ENCODE assay signal across 21 cellular contexts in genomic region chr15:75606026-75606425, GRCh38. TPM values are rescaled to one million over a fixed set of nuclear protein-coding genes. Genes with fewer than 3 reads are reported as not detected.
DNase-seq lines count a peak whose midpoint lies in the region; ATAC-seq, FAIRE-seq and TF ChIP-seq lines count a peak whose summit lies in the region.
"Had no signal": no experiment of that assay in that cellular context is flagged by ENCODE, and none has a peak within 500 bp of the region (broad histone marks: within the 10 kb centered on the region; RNA-seq: fewer than 3 reads in every experiment).

No MANE protein-coding gene starts in this region.

- H3K9me1 ChIP-seq in K562 (ENCODE audit: control insufficient read depth, insufficient read depth, low read length) = no peaks in the 10 kb centered on the region

- no peak overlapping the region for H3K4me2 ChIP-seq in K562 (ENCODE audit: insufficient read depth, low read length)
- H3K4me2 ChIP-seq: SK-N-SH had no signal

- no peak for DNase-seq in activated naive CD4-positive, alpha-beta T cell treated with anti-CD3 and anti-CD28 coated beads for 36 hours
- no peak for DNase-seq in activated naive CD4-positive, alpha-beta T cell treated with Interleukin-2 at 50 U/mL for 16 hours
- DNase-seq in Peyer's patch (no peak), K562 (ENCODE audit: extremely low read depth in 1 of 4, low spot score in 3 of 4) (no peak), spleen (no peak), H4 (ENCODE audit: low spot score) (no peak)
- DNase-seq in stimulated activated naive B cell treated with anti-CD40 and anti-IgM and Interleukin-4, amounts not matched to agents 10 μg/mL and 1 μg/mL and 100 μg/mL, for 72 hours = no peak
- DNase-seq: activated CD4-positive, alpha-beta T cell treated with anti-CD3 and anti-CD28 coated beads for 48 hours; aorta; Caco-2; endodermal cell; Karpas-422; left ventricle myocardium inferior; NCI-H1048; NCI-H2029 treated with DMSO at 0.1 percent for 48 hours; NCI-H446 treated with DMSO at 0.1 percent for 48 hours; SK-N-SH; stimulated activated CD4-positive, alpha-beta T cell treated with anti-CD3 and anti-CD28 coated beads, Interleukin-15, amount 100 ng/mL, for 24 hours; tibial artery had no signal

- H3K4me3 Mint-ChIP-seq in activated naive CD4-positive, alpha-beta T cell treated with anti-CD3 and anti-CD28 coated beads for 36 hours = no peak overlapping the region
- no peak overlapping the region for H3K4me3 Mint-ChIP-seq in stimulated activated naive B cell treated with anti-CD40 and anti-IgM and Interleukin-4, amounts not matched to agents 10 μg/mL and 1 μg/mL and 100 μg/mL, for 72 hours
- H3K4me3 Mint-ChIP-seq: endodermal cell had no signal

- no peaks in the 10 kb centered on the region for H3K27me3 Mint-ChIP-seq in activated naive CD4-positive, alpha-beta T cell treated with anti-CD3 and anti-CD28 coated beads for 36 hours (ENCODE audit: low read depth)
- H3K27me3 Mint-ChIP-seq in stimulated activated naive B cell treated with anti-CD40 and anti-IgM and Interleukin-4, amounts not matched to agents 10 μg/mL and 1 μg/mL and 100 μg/mL, for 72 hours = no peaks in the 10 kb centered on the region

- no peaks in the 10 kb centered on the region for H3K79me2 ChIP-seq in K562 (ENCODE audit: control insufficient read depth, insufficient read depth, low read length)

- no peaks in the 10 kb centered on the region for H3K27me3 ChIP-seq in Peyer's patch
- no peaks in the 10 kb centered on the region for H3K27me3 ChIP-seq in K562 (ENCODE audit: control insufficient read depth in 2 of 2, insufficient read depth in 2 of 2, low read length in 2 of 2)
- no peaks in the 10 kb centered on the region for H3K27me3 ChIP-seq in spleen (replicated peaks in 1 of 7)
- H3K27me3 ChIP-seq: tibial artery had no signal

- no peak overlapping the region for H2AFZ ChIP-seq in K562 (ENCODE audit: low read depth, low read length)

- H3K36me3 ChIP-seq in Peyer's patch (peaks cover 0 to 71% (median 0%) of the 10 kb centered on the region in 3 donors), K562 (ENCODE audit: control insufficient read depth, insufficient read depth, low read length) (peaks cover 73% of the 10 kb centered on the region), spleen (peaks cover under 1 to 100% (median 64%) of the 10 kb centered on the region in 6 donors)

- H3K9me3 ChIP-seq in Peyer's patch = no peaks in the 10 kb centered on the region
- H3K9me3 ChIP-seq in K562 (replicated peaks; ENCODE audit: control insufficient read depth, insufficient read depth, low read depth, low read length) = no peaks in the 10 kb centered on the region
- H3K9me3 ChIP-seq in spleen = no peaks in the 10 kb centered on the region
- H3K9me3 ChIP-seq: Caco-2, left ventricle myocardium inferior, SK-N-SH, tibial artery had no signal

- peak overlapping the region in 3 of 4 donors; percentile 14 to 43 (median 42) for H3K27ac ChIP-seq in Peyer's patch
- H3K27ac ChIP-seq in K562 (ENCODE audit: extremely low read depth, low read depth, low read length) = no peak overlapping the region; the same call in 2 of the 3 replicates
- peak overlapping the region in 6 of 8 donors; percentile 31 to 81 (median 49) for H3K27ac ChIP-seq in spleen
- H3K27ac ChIP-seq: left ventricle myocardium inferior, tibial artery had no signal

- TF ChIP-seq EP300 in K562 (IDR thresholded peaks at IDR 0.05; ENCODE audit: low read length) = no peak

- in situ Hi-C loops in K562 (cut with MboI) = no loop called here

- BruUV-seq in K562 (replicated peaks; lab: Mats Ljungman, UMichigan) = no TSS peak

- TF ChIP-seq POLR2A in Peyer's patch (IDR thresholded peaks at IDR 0.05) (no peak), K562 (conservative IDR thresholded peaks at IDR 0.05) (no peak), spleen (IDR thresholded peaks at IDR 0.05) (no peak)

- TF ChIP-seq RAD21 in K562 (CRISPR knock-in tag; conservative IDR thresholded peaks at IDR 0.05 in 1 of 2, IDR thresholded peaks at IDR 0.05 in 1 of 2) = no peak

- intact Hi-C loops in activated naive CD4-positive, alpha-beta T cell treated with anti-CD3 and anti-CD28 coated beads for 36 hours (cut with micrococcal nuclease) = no loop called here
- intact Hi-C loops in K562 (cut with micrococcal nuclease) (no loop called here), spleen (cut with DNase I; ENCODE audit: low total_unique reads) (no loop called here)

- no peaks in the 10 kb centered on the region for H4K20me1 ChIP-seq in K562 (replicated peaks; ENCODE audit: control insufficient read depth, insufficient read depth, low read length)

- no peak for FAIRE-seq in K562 (lab: Jason Lieb, UNC)
- FAIRE-seq: TTC549 had no signal

- POLR2A ChIA-PET in K562 (lab: Yijun Ruan, JAX) = interaction anchor here (0.8 kb wide), 1 partner anchor 9 kb away, joined by 5 read pairs; no protein-coding TSS in a partner anchor

- peaks cover 0 to 4% (median 2%) of the 10 kb centered on the region in 4 donors for H3K4me1 ChIP-seq in Peyer's patch
- peaks cover 5 to 17% of the 10 kb centered on the region in 2 experiments; a peak in 3 of 5 replicates for H3K4me1 ChIP-seq in K562 (replicated peaks in 1 of 2; ENCODE audit: control insufficient read depth in 2 of 2, insufficient read depth in 2 of 2, low read length in 2 of 2)
- H3K4me1 ChIP-seq in spleen = peaks cover 0 to 34% (median 16%) of the 10 kb centered on the region in 6 donors
- H3K4me1 ChIP-seq: Caco-2, left ventricle myocardium inferior, tibial artery had no signal

- H3K36me3 Mint-ChIP-seq in activated naive CD4-positive, alpha-beta T cell treated with anti-CD3 and anti-CD28 coated beads for 36 hours (ENCODE audit: low read depth) = peaks cover 58% of the 10 kb centered on the region
- peaks cover 46 to 55% of the 10 kb centered on the region in 2 donors for H3K36me3 Mint-ChIP-seq in stimulated activated naive B cell treated with anti-CD40 and anti-IgM and Interleukin-4, amounts not matched to agents 10 μg/mL and 1 μg/mL and 100 μg/mL, for 72 hours

- peaks cover 43% of the 10 kb centered on the region for H3K4me1 Mint-ChIP-seq in activated naive CD4-positive, alpha-beta T cell treated with anti-CD3 and anti-CD28 coated beads for 36 hours (ENCODE audit: low read depth)
- H3K4me1 Mint-ChIP-seq in stimulated activated naive B cell treated with anti-CD40 and anti-IgM and Interleukin-4, amounts not matched to agents 10 μg/mL and 1 μg/mL and 100 μg/mL, for 72 hours = no peaks in the 10 kb centered on the region
- H3K4me1 Mint-ChIP-seq: endodermal cell had no signal

- H3K4me3 ChIP-seq in Peyer's patch (no peak overlapping the region), K562 (no peak overlapping the region), spleen (no peak overlapping the region)
- H3K4me3 ChIP-seq: left ventricle myocardium inferior, tibial artery had no signal

- TF ChIP-seq CTCF in Peyer's patch (IDR thresholded peaks at IDR 0.05) (no peak), K562 (IDR thresholded peaks at IDR 0.05 in 2 of 3, conservative IDR thresholded peaks at IDR 0.05 in 1 of 3; ENCODE audit: insufficient read depth in 2 of 3, low read depth in 1 of 3, low read length in 3 of 3) (no peak), spleen (IDR thresholded peaks at IDR 0.05 in 8 of 11, conservative IDR thresholded peaks at IDR 0.05 in 3 of 11) (no peak)

- CTCF ChIA-PET in activated naive CD4-positive, alpha-beta T cell treated with anti-CD3 and anti-CD28 coated beads for 36 hours (lab: Charles Lee) = interaction anchor here (2.1 kb wide), 1 partner anchor 8 kb away, joined by 10 read pairs; no protein-coding TSS in a partner anchor
- CTCF ChIA-PET in K562 (lab: Yijun Ruan, JAX; ENCODE audit: low intra/inter-chr PET ratio) = no interaction called here

- H3K9ac ChIP-seq in K562 (ENCODE audit: insufficient read depth in 1 of 2, low read depth in 2 of 2, low read length in 2 of 2) = no peak overlapping the region
- H3K9ac ChIP-seq: SK-N-SH had no signal

- no peaks in the 10 kb centered on the region for H3K9me3 Mint-ChIP-seq in activated naive CD4-positive, alpha-beta T cell treated with anti-CD3 and anti-CD28 coated beads for 36 hours
- no peaks in the 10 kb centered on the region for H3K9me3 Mint-ChIP-seq in stimulated activated naive B cell treated with anti-CD40 and anti-IgM and Interleukin-4, amounts not matched to agents 10 μg/mL and 1 μg/mL and 100 μg/mL, for 72 hours
- H3K9me3 Mint-ChIP-seq: endodermal cell had no signal

- WGBS in K562 (ENCODE audit: insufficient coverage, low coverage, missing lambda C conversion rate) = 80% methylated on average over 6 of the region's 8 CpGs
- 89 to 97% (median 92%) methylated on average over 8 of the region's 8 CpGs for WGBS in spleen, 5 donors

- H3K27ac Mint-ChIP-seq in activated naive CD4-positive, alpha-beta T cell treated with anti-CD3 and anti-CD28 coated beads for 36 hours = peak overlapping the region; percentile 79
- no peak overlapping the region for H3K27ac Mint-ChIP-seq in stimulated activated naive B cell treated with anti-CD40 and anti-IgM and Interleukin-4, amounts not matched to agents 10 μg/mL and 1 μg/mL and 100 μg/mL, for 72 hours
- H3K27ac Mint-ChIP-seq: endodermal cell had no signal

- ATAC-seq in K562 = no peak
- ATAC-seq in stimulated activated naive B cell treated with anti-CD40 and anti-IgM and Interleukin-4, amounts not matched to agents 10 μg/mL and 1 μg/mL and 100 μg/mL, for 72 hours (replicated peaks) = no peak
- no peak for ATAC-seq in HG03135 (IDR thresholded peaks at IDR 0.05; ENCODE audit: unreplicated experiment)

RNA-seq across cellular contexts. Expression of gene SNUPN, which starts 19.5 kb away (rescaled TPM):
- 10 to 100 TPM; 28.5 to 33.1 TPM for total RNA-seq in activated naive CD4-positive, alpha-beta T cell treated with anti-CD3 and anti-CD28 coated beads for 36 hours
- total RNA-seq in Peyer's patch = 10 to 100 TPM; 11.5 to 32.2 (median 17.4) TPM
- 34.5 and 36.5 TPM in 2 replicates for total RNA-seq in K562 (2011; cell fraction: chromatin; rRNA removed; ENCODE audit: low replicate concordance)
- total RNA-seq in K562 (2011; cell fraction: nucleolus; rRNA removed) = 19.9 and 23.8 TPM in 2 replicates
- total RNA-seq in K562 (2011; cell fraction: nucleoplasm; rRNA removed) = 23.1 and 26.6 TPM in 2 replicates
- total RNA-seq in K562 (2014; rRNA removed) = 32.2 and 33.0 TPM in 2 replicates
- 39.5 and 41.6 TPM in 2 replicates for total RNA-seq in K562 (2014; rRNA removed; fragmentation: Illumina TruSeq; extraction: Trizol)
- 36.9 and 40.0 TPM in 2 replicates for total RNA-seq in K562 (2015; rRNA removed; fragmentation: Illumina TruSeq; extraction: Trizol)
- 36.6 and 38.3 TPM in 2 replicates for total RNA-seq in K562 (2021)
- polyA plus RNA-seq in K562 (2011; rRNA removed) = 29.7 and 38.4 TPM in 2 replicates
- 17.4 and 23.6 TPM in 2 replicates for polyA plus RNA-seq in K562 (2011; cell fraction: cytosol; rRNA removed)
- polyA plus RNA-seq in K562 (2011; cell fraction: nucleus; rRNA removed) = 17.4 and 19.5 TPM in 2 replicates
- polyA plus RNA-seq in K562 (2012) = 29.0 and 35.1 TPM in 2 replicates
- polyA plus RNA-seq in K562 (2014; fragmentation: Illumina TruSeq; extraction: Trizol) = 40.9 and 45.0 TPM in 2 replicates
- 10 to 100 TPM; 69.3 to 78.3 TPM for polyA plus RNA-seq in K562 (2014; fragmentation: Nextera tagmentation; extraction: Ambion mirVana)
- polyA plus RNA-seq in K562 (2014; rRNA removed) = 38.0 and 42.5 TPM in 2 replicates
- polyA minus RNA-seq in K562 (2011; rRNA and poly(A)+ RNA removed) = 35.1 and 36.0 TPM in 2 replicates
- polyA minus RNA-seq in K562 (2011; cell fraction: cytosol; rRNA and poly(A)+ RNA removed) = 16.3 and 20.6 TPM in 2 replicates
- polyA minus RNA-seq in K562 (2011; cell fraction: nucleus; rRNA and poly(A)+ RNA removed) = 10.6 and 18.4 TPM in 2 replicates
- total RNA-seq in spleen = 10 to 100 TPM; 16.9 to 26.3 (median 22.8) TPM
- polyA plus RNA-seq in spleen = 10 to 100 TPM; 16.8 to 24.7 (median 21.3) TPM
- 33.7 and 51.0 TPM in 2 replicates for total RNA-seq in H4 (2014; rRNA removed; shearing (Covaris generic))

RNA-seq across cellular contexts. Expression of gene PTPN9, which starts 26.9 kb away (rescaled TPM):
- 10 to 100 TPM in 1 of 2 experiments, 1 to 10 TPM in 1; 9.5 to 10.1 TPM for total RNA-seq in activated naive CD4-positive, alpha-beta T cell treated with anti-CD3 and anti-CD28 coated beads for 36 hours
- total RNA-seq in Peyer's patch (10 to 100 TPM; 17.3 to 33.0 (median 28.5) TPM), K562 (2014; rRNA removed) (7.4 and 14.4 TPM in 2 replicates), K562 (2014; rRNA removed; fragmentation: Illumina TruSeq; extraction: Trizol) (14.2 and 16.6 TPM in 2 replicates), K562 (2015; rRNA removed; fragmentation: Illumina TruSeq; extraction: Trizol) (15.4 and 16.5 TPM in 2 replicates), K562 (2021) (17.1 and 20.4 TPM in 2 replicates), spleen (10 to 100 TPM; 19.1 to 32.5 (median 24.9) TPM)
- total RNA-seq in K562 (2011; cell fraction: chromatin; rRNA removed; ENCODE audit: low replicate concordance) = 24.8 and 25.7 TPM in 2 replicates
- total RNA-seq in K562 (2011; cell fraction: nucleolus; rRNA removed) = 11.2 and 13.5 TPM in 2 replicates
- 19.7 and 25.1 TPM in 2 replicates for total RNA-seq in K562 (2011; cell fraction: nucleoplasm; rRNA removed)
- polyA plus RNA-seq in K562 (2011; rRNA removed) (22.3 and 24.0 TPM in 2 replicates), K562 (2014; fragmentation: Illumina TruSeq; extraction: Trizol) (17.7 and 19.7 TPM in 2 replicates), K562 (2014; fragmentation: Nextera tagmentation; extraction: Ambion mirVana) (1 to 10 TPM; 5.0 to 6.3 TPM), K562 (2014; rRNA removed) (11.3 and 12.4 TPM in 2 replicates), spleen (1 to 10 TPM; 4.6 to 9.5 (median 7.9) TPM)
- 31.5 and 33.8 TPM in 2 replicates for polyA plus RNA-seq in K562 (2011; cell fraction: cytosol; rRNA removed)
- 11.1 and 14.2 TPM in 2 replicates for polyA plus RNA-seq in K562 (2011; cell fraction: nucleus; rRNA removed)
- 15.8 and 27.6 TPM in 2 replicates for polyA plus RNA-seq in K562 (2012)
- polyA minus RNA-seq in K562 (2011; rRNA and poly(A)+ RNA removed) = 35.0 and 36.0 TPM in 2 replicates
- 12.7 and 14.1 TPM in 2 replicates for polyA minus RNA-seq in K562 (2011; cell fraction: cytosol; rRNA and poly(A)+ RNA removed)
- polyA minus RNA-seq in K562 (2011; cell fraction: nucleus; rRNA and poly(A)+ RNA removed) = 3.4 and 8.6 TPM in 2 replicates
- 13.4 and 21.0 TPM in 2 replicates for total RNA-seq in H4 (2014; rRNA removed; shearing (Covaris generic))

RNA-seq across cellular contexts. Expression of gene IMP3, which starts 34.0 kb away (rescaled TPM):
- total RNA-seq in activated naive CD4-positive, alpha-beta T cell treated with anti-CD3 and anti-CD28 coated beads for 36 hours = 10 to 100 TPM; 46.1 to 46.8 TPM
- total RNA-seq in Peyer's patch = 100 to 1,000 TPM in 3 of 4 donors, 10 to 100 TPM in 1; 96.8 to 133 (median 124) TPM
- 30.2 and 42.6 TPM in 2 replicates for total RNA-seq in K562 (2011; cell fraction: chromatin; rRNA removed; ENCODE audit: low replicate concordance)
- 67.6 and 76.2 TPM in 2 replicates for total RNA-seq in K562 (2011; cell fraction: nucleolus; rRNA removed)
- 56.2 and 65.3 TPM in 2 replicates for total RNA-seq in K562 (2011; cell fraction: nucleoplasm; rRNA removed)
- 140 and 159 TPM in 2 replicates for total RNA-seq in K562 (2014; rRNA removed)
- 74.4 and 74.6 TPM in 2 replicates for total RNA-seq in K562 (2014; rRNA removed; fragmentation: Illumina TruSeq; extraction: Trizol)
- total RNA-seq in K562 (2015; rRNA removed; fragmentation: Illumina TruSeq; extraction: Trizol) = 87.6 and 93.6 TPM in 2 replicates
- total RNA-seq in K562 (2021) = 113 and 124 TPM in 2 replicates
- polyA plus RNA-seq in K562 (2011; rRNA removed) = 58.5 and 68.3 TPM in 2 replicates
- polyA plus RNA-seq in K562 (2011; cell fraction: cytosol; rRNA removed) = 92.2 and 249 TPM in 2 replicates
- 55.6 and 61.8 TPM in 2 replicates for polyA plus RNA-seq in K562 (2011; cell fraction: nucleus; rRNA removed)
- polyA plus RNA-seq in K562 (2012) = 84.1 and 118 TPM in 2 replicates
- 44.5 and 47.1 TPM in 2 replicates for polyA plus RNA-seq in K562 (2014; fragmentation: Illumina TruSeq; extraction: Trizol)
- polyA plus RNA-seq in K562 (2014; fragmentation: Nextera tagmentation; extraction: Ambion mirVana) = 10 to 100 TPM; 14.5 to 15.5 TPM
- 160 and 161 TPM in 2 replicates for polyA plus RNA-seq in K562 (2014; rRNA removed)
- 15.4 and 19.4 TPM in 2 replicates for polyA minus RNA-seq in K562 (2011; rRNA and poly(A)+ RNA removed)
- 32.6 and 34.2 TPM in 2 replicates for polyA minus RNA-seq in K562 (2011; cell fraction: cytosol; rRNA and poly(A)+ RNA removed)
- 26.5 and 42.5 TPM in 2 replicates for polyA minus RNA-seq in K562 (2011; cell fraction: nucleus; rRNA and poly(A)+ RNA removed)
- total RNA-seq in spleen = 100 to 1,000 TPM in 3 of 7 donors, 10 to 100 TPM in 4; 51.3 to 177 (median 67.6) TPM
- polyA plus RNA-seq in spleen = 100 to 1,000 TPM; 100 to 128 (median 107) TPM
- 161 and 188 TPM in 2 replicates for total RNA-seq in H4 (2014; rRNA removed; shearing (Covaris generic))

RNA-seq across cellular contexts. Expression of gene SNX33, which starts 41.7 kb away (rescaled TPM):
- total RNA-seq in activated naive CD4-positive, alpha-beta T cell treated with anti-CD3 and anti-CD28 coated beads for 36 hours = 1 to 10 TPM; 1.1 TPM
- 10 to 100 TPM; 35.5 to 53.7 (median 49.5) TPM for total RNA-seq in Peyer's patch
- total RNA-seq in K562 (2011; cell fraction: chromatin; rRNA removed; ENCODE audit: low replicate concordance) = 12.7 and 30.2 TPM in 2 replicates
- total RNA-seq in K562 (2011; cell fraction: nucleolus; rRNA removed) = 20.0 and 22.7 TPM in 2 replicates
- total RNA-seq in K562 (2011; cell fraction: nucleoplasm; rRNA removed) = 17.2 and 19.9 TPM in 2 replicates
- 10.0 and 13.0 TPM in 2 replicates for total RNA-seq in K562 (2014; rRNA removed)
- 4.3 and 4.7 TPM in 2 replicates for total RNA-seq in K562 (2014; rRNA removed; fragmentation: Illumina TruSeq; extraction: Trizol)
- total RNA-seq in K562 (2015; rRNA removed; fragmentation: Illumina TruSeq; extraction: Trizol) = 8.3 and 8.8 TPM in 2 replicates
- 14.1 and 14.8 TPM in 2 replicates for total RNA-seq in K562 (2021)
- 7.9 and 8.2 TPM in 2 replicates for polyA plus RNA-seq in K562 (2011; rRNA removed)
- 9.2 and 11.6 TPM in 2 replicates for polyA plus RNA-seq in K562 (2011; cell fraction: cytosol; rRNA removed)
- 16.8 and 25.3 TPM in 2 replicates for polyA plus RNA-seq in K562 (2011; cell fraction: nucleus; rRNA removed)
- polyA plus RNA-seq in K562 (2012) = 11.0 and 16.8 TPM in 2 replicates
- polyA plus RNA-seq in K562 (2014; fragmentation: Illumina TruSeq; extraction: Trizol) = 10.1 TPM in 2 replicates
- polyA plus RNA-seq in K562 (2014; fragmentation: Nextera tagmentation; extraction: Ambion mirVana) = 1 to 10 TPM; 1.4 to 1.8 TPM
- 7.5 and 8.3 TPM in 2 replicates for polyA plus RNA-seq in K562 (2014; rRNA removed)
- 10.9 and 12.8 TPM in 2 replicates for polyA minus RNA-seq in K562 (2011; rRNA and poly(A)+ RNA removed)
- 11.5 and 12.8 TPM in 2 replicates for polyA minus RNA-seq in K562 (2011; cell fraction: cytosol; rRNA and poly(A)+ RNA removed)
- 10.5 and 12.7 TPM in 2 replicates for polyA minus RNA-seq in K562 (2011; cell fraction: nucleus; rRNA and poly(A)+ RNA removed)
- 10 to 100 TPM; 10.4 to 22.8 (median 18.3) TPM for total RNA-seq in spleen
- 1 to 10 TPM; 4.3 to 7.8 (median 6.3) TPM for polyA plus RNA-seq in spleen
- 5.1 and 5.8 TPM in 2 replicates for total RNA-seq in H4 (2014; rRNA removed; shearing (Covaris generic))
